In genomic region chr10:133312016-133312768, GRCh38 we compare ENCODE assay signal across 36 cellular contexts. TPM values are rescaled to one million over a fixed set of nuclear protein-coding genes. Genes with fewer than 3 reads are reported as not detected.
"Had no signal": no experiment of that assay in that cellular context is flagged by ENCODE, and none has a peak within 500 bp of the region (broad histone marks: within the 10 kb centered on the region; RNA-seq: fewer than 3 reads in every experiment).

No MANE protein-coding gene starts in this region.

- H3K27me3 Mint-ChIP-seq: activated CD4-positive, alpha-beta memory T cell treated with anti-CD3 and anti-CD28 coated beads, Interleukin-2, amount 10 ng/mL, durations not matched to agents 7 days and 5 days; activated naive CD4-positive, alpha-beta T cell treated with anti-CD3 and anti-CD28 coated beads, Interleukin-2, amount 50 U/mL, for 24 hours; activated T-helper 17 cell treated with anti-CD3 and anti-CD28 coated beads, Interleukin-2, amount 50 U/mL, for 72 hours; memory B cell had no signal

- H3K4me3 Mint-ChIP-seq: activated CD4-positive, alpha-beta memory T cell treated with anti-CD3 and anti-CD28 coated beads, Interleukin-2, amount 10 ng/mL, durations not matched to agents 7 days and 5 days; activated CD4-positive, alpha-beta T cell treated with anti-CD3 and anti-CD28 coated beads, Interleukin-2, amount 10 ng/mL, durations not matched to agents 24 days and 14 days; activated naive CD4-positive, alpha-beta T cell treated with anti-CD3 and anti-CD28 coated beads, Interleukin-2, amount 50 U/mL, for 24 hours; activated naive CD8-positive, alpha-beta T cell treated with anti-CD3 and anti-CD28 coated beads, Interleukin-2, amount 50 U/mL, for 24 hours; activated T-cell treated with anti-CD3 and anti-CD28 coated beads, Interleukin-2, amount 50 U/mL, for 4 hours; activated T-helper 17 cell treated with anti-CD3 and anti-CD28 coated beads, Interleukin-2, amount 50 U/mL, for 72 hours; memory B cell; naive thymus-derived CD4-positive, alpha-beta T cell had no signal

- DNase-seq: activated CD4-positive, alpha-beta memory T cell treated with anti-CD3 and anti-CD28 coated beads, Interleukin-2, amount 10 ng/mL, durations not matched to agents 7 days and 5 days; activated CD4-positive, alpha-beta T cell treated with anti-CD3 and anti-CD28 coated beads, Interleukin-2, amount 10 ng/mL, durations not matched to agents 24 days and 14 days; activated CD4-positive, CD25-positive, alpha-beta regulatory T cell treated with anti-CD3 and anti-CD28 coated beads, Interleukin-2, amount 50 U/mL, for 72 hours; activated CD8-positive, alpha-beta memory T cell treated with anti-CD3 and anti-CD28 coated beads, Interleukin-2, amount 50 U/mL, for 48 hours; activated gamma-delta T cell treated with Interleukin-2 at 50 U/mL for 16 hours; activated naive CD8-positive, alpha-beta T cell treated with anti-CD3 and anti-CD28 coated beads, Interleukin-2, amount 50 U/mL, for 24 hours; activated T-cell treated with anti-CD3 and anti-CD28 coated beads, Interleukin-2, amount 50 U/mL, for 4 hours; amygdala; caudate nucleus; heart left ventricle; hypothalamus; immature natural killer cell; midbrain; naive thymus-derived CD4-positive, alpha-beta T cell; nucleus accumbens; psoas muscle; stimulated activated CD4-positive, alpha-beta T cell treated with anti-CD3 and anti-CD28 coated beads, Interleukin-15, amount 100 ng/mL, for 24 hours; stimulated activated CD4-positive, alpha-beta T cell treated with anti-CD3 and anti-CD28 coated beads, Interleukin-2, amount 100 ng/mL, for 24 hours; stimulated activated naive CD4-positive, alpha-beta T cell; T1000; tibial artery had no signal

- ATAC-seq: activated naive CD8-positive, alpha-beta T cell treated with anti-CD3 and anti-CD28 coated beads, Interleukin-2, amount 50 U/mL, for 24 hours; activated T-cell treated with anti-CD3 and anti-CD28 coated beads, Interleukin-2, amount 50 U/mL, for 4 hours; activated T-helper 17 cell treated with anti-CD3 and anti-CD28 coated beads, Interleukin-2, amount 50 U/mL, for 72 hours; gastroesophageal sphincter; heart left ventricle; naive thymus-derived CD4-positive, alpha-beta T cell; psoas muscle had no signal

- H3K36me3 Mint-ChIP-seq: activated naive CD4-positive, alpha-beta T cell treated with anti-CD3 and anti-CD28 coated beads, Interleukin-2, amount 50 U/mL, for 24 hours had no signal

- H3K9me3 ChIP-seq: gastroesophageal sphincter, heart left ventricle, psoas muscle, suprapubic skin, tibial artery had no signal

- H3K9me3 Mint-ChIP-seq: activated CD4-positive, alpha-beta memory T cell treated with anti-CD3 and anti-CD28 coated beads, Interleukin-2, amount 10 ng/mL, durations not matched to agents 7 days and 5 days; activated naive CD4-positive, alpha-beta T cell treated with anti-CD3 and anti-CD28 coated beads, Interleukin-2, amount 50 U/mL, for 24 hours; activated naive CD8-positive, alpha-beta T cell treated with anti-CD3 and anti-CD28 coated beads, Interleukin-2, amount 50 U/mL, for 24 hours; activated T-cell treated with anti-CD3 and anti-CD28 coated beads, Interleukin-2, amount 50 U/mL, for 4 hours; activated T-helper 17 cell treated with anti-CD3 and anti-CD28 coated beads, Interleukin-2, amount 50 U/mL, for 72 hours; memory B cell; neural crest cell had no signal

- H3K27me3 ChIP-seq: gastroesophageal sphincter, heart left ventricle, suprapubic skin, tibial artery had no signal

- H3K27ac ChIP-seq: gastroesophageal sphincter, heart left ventricle, parathyroid adenoma, psoas muscle, suprapubic skin, tibial artery had no signal

- H3K27ac Mint-ChIP-seq: activated CD4-positive, alpha-beta memory T cell treated with anti-CD3 and anti-CD28 coated beads, Interleukin-2, amount 10 ng/mL, durations not matched to agents 7 days and 5 days; activated CD4-positive, alpha-beta T cell treated with anti-CD3 and anti-CD28 coated beads, Interleukin-2, amount 10 ng/mL, durations not matched to agents 24 days and 14 days; activated naive CD4-positive, alpha-beta T cell treated with anti-CD3 and anti-CD28 coated beads, Interleukin-2, amount 50 U/mL, for 24 hours; activated naive CD8-positive, alpha-beta T cell treated with anti-CD3 and anti-CD28 coated beads, Interleukin-2, amount 50 U/mL, for 24 hours; activated T-helper 17 cell treated with anti-CD3 and anti-CD28 coated beads, Interleukin-2, amount 50 U/mL, for 72 hours; memory B cell had no signal

- FAIRE-seq: endothelial cell of umbilical vein had no signal

- H3K4me3 ChIP-seq: gastroesophageal sphincter, heart left ventricle, psoas muscle, smooth muscle cell, suprapubic skin, tibial artery had no signal

RNA-seq across cellular contexts. Expression of gene CALY, which starts 24.5 kb away (rescaled TPM):
- total RNA-seq: activated CD4-positive, alpha-beta memory T cell treated with anti-CD3 and anti-CD28 coated beads, Interleukin-2, amount 10 ng/mL, durations not matched to agents 7 days and 5 days; activated CD4-positive, alpha-beta T cell treated with anti-CD3 and anti-CD28 coated beads, Interleukin-2, amount 10 ng/mL, durations not matched to agents 24 days and 14 days; activated T-cell treated with anti-CD3 and anti-CD28 coated beads, Interleukin-2, amount 50 U/mL, for 4 hours; activated T-helper 17 cell treated with anti-CD3 and anti-CD28 coated beads, Interleukin-2, amount 50 U/mL, for 72 hours; endothelial cell of umbilical vein; fibroblast of lung; fibroblast of villous mesenchyme; lower leg skin; psoas muscle; ureter had no signal

RNA-seq across cellular contexts. Expression of gene PRAP1, which starts 35.0 kb away (rescaled TPM):
- total RNA-seq: activated CD4-positive, alpha-beta memory T cell treated with anti-CD3 and anti-CD28 coated beads, Interleukin-2, amount 10 ng/mL, durations not matched to agents 7 days and 5 days; activated CD4-positive, alpha-beta T cell treated with anti-CD3 and anti-CD28 coated beads, Interleukin-2, amount 10 ng/mL, durations not matched to agents 24 days and 14 days; activated T-cell treated with anti-CD3 and anti-CD28 coated beads, Interleukin-2, amount 50 U/mL, for 4 hours; activated T-helper 17 cell treated with anti-CD3 and anti-CD28 coated beads, Interleukin-2, amount 50 U/mL, for 72 hours; endothelial cell of umbilical vein; fibroblast of lung; fibroblast of villous mesenchyme; gastroesophageal sphincter; heart left ventricle; kidney epithelial cell; lower leg skin; naive thymus-derived CD4-positive, alpha-beta T cell; neural crest cell; psoas muscle; smooth muscle cell; T-helper 1 cell treated with Interleukin-12 subunit alpha and Interleukin-12 subunit beta and Interleukin-4 antibody, amounts not matched to agents 30 ng/mL and 1 ng/mL, for 36 hours; ureter had no signal
